1 cellular context compared by ENCODE assay signal in the genomic region with DNA sequence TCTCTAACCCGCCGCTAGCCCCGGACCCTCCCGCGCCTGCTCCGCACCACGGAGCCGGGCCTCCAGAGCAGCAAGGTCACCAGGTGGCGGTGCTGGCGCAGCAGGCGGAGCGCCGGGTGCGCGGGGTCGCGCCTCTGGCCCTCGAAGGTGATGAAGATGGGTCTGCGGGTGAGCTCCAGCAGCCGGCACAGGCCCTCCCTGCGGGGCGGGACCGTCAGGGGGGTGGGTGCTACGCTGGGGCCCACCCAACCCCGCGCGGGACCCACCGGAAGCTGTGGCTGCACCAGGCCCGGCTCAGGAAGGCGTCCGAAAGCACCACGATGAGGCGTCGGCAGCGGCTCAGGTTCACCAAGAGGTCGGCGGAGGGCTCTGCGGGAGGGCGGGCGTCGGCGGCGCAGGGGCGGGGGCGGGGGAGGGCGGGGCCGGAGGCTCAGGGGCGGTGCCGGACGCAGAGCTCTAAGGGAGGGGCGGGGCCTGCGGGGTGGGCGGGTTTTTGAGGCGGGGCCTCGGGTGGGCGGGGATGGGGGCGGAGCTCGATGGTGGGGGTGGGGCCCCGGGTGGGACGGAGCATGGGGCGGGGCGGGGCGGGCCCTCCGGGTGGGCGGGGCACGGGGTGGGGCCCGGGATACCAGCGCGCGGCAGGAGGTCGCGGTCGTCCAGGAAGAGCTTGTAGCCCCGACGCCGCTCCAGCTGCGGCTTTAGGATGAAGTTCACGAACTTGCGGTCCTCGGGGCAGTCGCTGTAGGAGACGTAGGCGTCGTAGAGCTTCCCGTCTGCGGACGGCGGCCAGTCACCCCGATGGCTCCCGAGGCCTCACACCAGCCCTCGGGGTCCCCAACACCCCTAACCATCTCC.
TF ChIP-seq lines count a peak whose summit lies in the region.

No MANE protein-coding gene starts in this region.

TF ChIP-seq in liver, 16 proteins besides CTCF, POLR2A, EP300 and RAD21:
- peak in 1 of 2 donors; percentile 60 for TF ChIP-seq GABPA (IDR thresholded peaks at IDR 0.05 in 1 of 2, conservative IDR thresholded peaks at IDR 0.05 in 1 of 2)
- TF ChIP-seq RXRA (IDR thresholded peaks at IDR 0.05) = peak; percentile 7 to 20
- TF ChIP-seq SP1 (IDR thresholded peaks at IDR 0.05) = peak; percentile 55
- TF ChIP-seq, protein P1, sequence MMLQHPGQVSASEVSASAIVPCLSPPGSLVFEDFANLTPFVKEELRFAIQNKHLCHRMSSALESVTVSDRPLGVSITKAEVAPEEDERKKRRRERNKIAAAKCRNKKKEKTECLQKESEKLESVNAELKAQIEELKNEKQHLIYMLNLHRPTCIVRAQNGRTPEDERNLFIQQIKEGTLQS (IDR thresholded peaks at IDR 0.05) = no peak
- no peak for TF ChIP-seq HNF4G (IDR thresholded peaks at IDR 0.05)
